In genomic region chr2:144582651-144583361, GRCh38 we compare ENCODE assay signal across 1 cellular context.
A peak's percentile ranks its signal among the peaks of the same experiment; 100 is the strongest.
TF ChIP-seq lines count a peak whose summit lies in the region.

No MANE protein-coding gene starts in this region.

TF ChIP-seq in K562, 482 proteins besides CTCF, POLR2A, EP300 and RAD21 (continued from another document and continues in another):
- TF ChIP-seq, protein P1, sequence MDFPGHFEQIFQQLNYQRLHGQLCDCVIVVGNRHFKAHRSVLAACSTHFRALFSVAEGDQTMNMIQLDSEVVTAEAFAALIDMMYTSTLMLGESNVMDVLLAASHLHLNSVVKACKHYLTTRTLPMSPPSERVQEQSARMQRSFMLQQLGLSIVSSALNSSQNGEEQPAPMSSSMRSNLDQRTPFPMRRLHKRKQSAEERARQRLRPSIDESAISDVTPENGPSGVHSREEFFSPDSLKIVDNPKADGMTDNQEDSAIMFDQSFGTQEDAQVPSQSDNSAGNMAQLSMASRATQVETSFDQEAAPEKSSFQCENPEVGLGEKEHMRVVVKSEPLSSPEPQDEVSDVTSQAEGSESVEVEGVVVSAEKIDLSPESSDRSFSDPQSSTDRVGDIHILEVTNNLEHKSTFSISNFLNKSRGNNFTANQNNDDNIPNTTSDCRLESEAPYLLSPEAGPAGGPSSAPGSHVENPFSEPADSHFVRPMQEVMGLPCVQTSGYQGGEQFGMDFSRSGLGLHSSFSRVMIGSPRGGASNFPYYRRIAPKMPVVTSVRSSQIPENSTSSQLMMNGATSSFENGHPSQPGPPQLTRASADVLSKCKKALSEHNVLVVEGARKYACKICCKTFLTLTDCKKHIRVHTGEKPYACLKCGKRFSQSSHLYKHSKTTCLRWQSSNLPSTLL (IDR thresholded peaks at IDR 0.05): peak; percentile 65; the same call in 1 of the 2 replicates
- TF ChIP-seq ETV1 (tag; conservative IDR thresholded peaks at IDR 0.05; ENCODE audit: low read depth) (peak; percentile 55; the same call in 1 of the 2 replicates), BRD9 (IDR thresholded peaks at IDR 0.05; ENCODE audit: low read depth, partially characterized antibody) (peak; percentile 68), TSHZ1 (CRISPR knock-in tag; IDR thresholded peaks at IDR 0.05) (peak; percentile 43; the same call in 1 of the 2 replicates), EZH2 (IDR thresholded peaks at IDR 0.05; ENCODE audit: borderline replicate concordance, low read depth, low read length) (no peak), TAF9B (IDR thresholded peaks at IDR 0.05; ENCODE audit: partially characterized antibody) (peak; percentile 93), SRSF7 (optimal IDR thresholded peaks at IDR 0.05; ENCODE audit: low read depth, low read length) (no peak), KDM5B (IDR thresholded peaks at IDR 0.05; ENCODE audit: insufficient replicate concordance, low read depth, low read length) (peak; percentile 69), CHD2 (IDR thresholded peaks at IDR 0.05; ENCODE audit: low read depth, low read length) (no peak), ZNF780A (CRISPR knock-in tag; IDR thresholded peaks at IDR 0.05) (no peak), USF1 (CRISPR knock-in tag; IDR thresholded peaks at IDR 0.05) (peak; percentile 93), HDGF (IDR thresholded peaks at IDR 0.05) (no peak), ZNF57 (CRISPR knock-in tag; IDR thresholded peaks at IDR 0.05) (no peak), RUNX1 (IDR thresholded peaks at IDR 0.05; ENCODE audit: low read depth) (0 out of 2 replicates have a peak, but pooled peaks have one; percentile 42), OTX1 (CRISPR knock-in tag; IDR thresholded peaks at IDR 0.05) (0 out of 2 replicates have a peak, but pooled peaks have one; percentile 51), ZNF3 (CRISPR knock-in tag; IDR thresholded peaks at IDR 0.05) (no peak), NUFIP1 (IDR thresholded peaks at IDR 0.05; ENCODE audit: partially characterized antibody) (peak; percentile 72), FOXJ3 (CRISPR knock-in tag; IDR thresholded peaks at IDR 0.05) (no peak), E2F4 (CRISPR knock-in tag; IDR thresholded peaks at IDR 0.05; ENCODE audit: low read depth) (no peak), FOXK2 (conservative IDR thresholded peaks at IDR 0.05 in 1 of 2, IDR thresholded peaks at IDR 0.05 in 1 of 2; ENCODE audit: low read depth in 2 of 2) (peak; percentile 88 to 89), CC2D1A (IDR thresholded peaks at IDR 0.05) (peak; percentile 96), ZNF445 (CRISPR knock-in tag; IDR thresholded peaks at IDR 0.05; ENCODE audit: low read depth) (no peak), MYNN (IDR thresholded peaks at IDR 0.05) (peak; percentile 73), MYNN (CRISPR knock-in tag; IDR thresholded peaks at IDR 0.05) (no peak), SMAD4 (CRISPR knock-in tag; conservative IDR thresholded peaks at IDR 0.05) (peak; percentile 91), NCOA1 (IDR thresholded peaks at IDR 0.05; ENCODE audit: low read depth) (peak; percentile 92), PRMT5 (CRISPR knock-in tag; IDR thresholded peaks at IDR 0.05) (no peak), ZFP30 (CRISPR knock-in tag; IDR thresholded peaks at IDR 0.05; ENCODE audit: borderline replicate concordance) (no peak)
- TF ChIP-seq, protein P2, sequence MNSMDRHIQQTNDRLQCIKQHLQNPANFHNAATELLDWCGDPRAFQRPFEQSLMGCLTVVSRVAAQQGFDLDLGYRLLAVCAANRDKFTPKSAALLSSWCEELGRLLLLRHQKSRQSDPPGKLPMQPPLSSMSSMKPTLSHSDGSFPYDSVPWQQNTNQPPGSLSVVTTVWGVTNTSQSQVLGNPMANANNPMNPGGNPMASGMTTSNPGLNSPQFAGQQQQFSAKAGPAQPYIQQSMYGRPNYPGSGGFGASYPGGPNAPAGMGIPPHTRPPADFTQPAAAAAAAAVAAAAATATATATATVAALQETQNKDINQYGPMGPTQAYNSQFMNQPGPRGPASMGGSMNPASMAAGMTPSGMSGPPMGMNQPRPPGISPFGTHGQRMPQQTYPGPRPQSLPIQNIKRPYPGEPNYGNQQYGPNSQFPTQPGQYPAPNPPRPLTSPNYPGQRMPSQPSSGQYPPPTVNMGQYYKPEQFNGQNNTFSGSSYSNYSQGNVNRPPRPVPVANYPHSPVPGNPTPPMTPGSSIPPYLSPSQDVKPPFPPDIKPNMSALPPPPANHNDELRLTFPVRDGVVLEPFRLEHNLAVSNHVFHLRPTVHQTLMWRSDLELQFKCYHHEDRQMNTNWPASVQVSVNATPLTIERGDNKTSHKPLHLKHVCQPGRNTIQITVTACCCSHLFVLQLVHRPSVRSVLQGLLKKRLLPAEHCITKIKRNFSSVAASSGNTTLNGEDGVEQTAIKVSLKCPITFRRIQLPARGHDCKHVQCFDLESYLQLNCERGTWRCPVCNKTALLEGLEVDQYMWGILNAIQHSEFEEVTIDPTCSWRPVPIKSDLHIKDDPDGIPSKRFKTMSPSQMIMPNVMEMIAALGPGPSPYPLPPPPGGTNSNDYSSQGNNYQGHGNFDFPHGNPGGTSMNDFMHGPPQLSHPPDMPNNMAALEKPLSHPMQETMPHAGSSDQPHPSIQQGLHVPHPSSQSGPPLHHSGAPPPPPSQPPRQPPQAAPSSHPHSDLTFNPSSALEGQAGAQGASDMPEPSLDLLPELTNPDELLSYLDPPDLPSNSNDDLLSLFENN (IDR thresholded peaks at IDR 0.05; ENCODE audit: low read depth in 2 of 2, low read length in 2 of 2): peak in 1 of 2 experiments; percentile 93; a peak in 2 of 4 replicates
- TF ChIP-seq, protein P3, sequence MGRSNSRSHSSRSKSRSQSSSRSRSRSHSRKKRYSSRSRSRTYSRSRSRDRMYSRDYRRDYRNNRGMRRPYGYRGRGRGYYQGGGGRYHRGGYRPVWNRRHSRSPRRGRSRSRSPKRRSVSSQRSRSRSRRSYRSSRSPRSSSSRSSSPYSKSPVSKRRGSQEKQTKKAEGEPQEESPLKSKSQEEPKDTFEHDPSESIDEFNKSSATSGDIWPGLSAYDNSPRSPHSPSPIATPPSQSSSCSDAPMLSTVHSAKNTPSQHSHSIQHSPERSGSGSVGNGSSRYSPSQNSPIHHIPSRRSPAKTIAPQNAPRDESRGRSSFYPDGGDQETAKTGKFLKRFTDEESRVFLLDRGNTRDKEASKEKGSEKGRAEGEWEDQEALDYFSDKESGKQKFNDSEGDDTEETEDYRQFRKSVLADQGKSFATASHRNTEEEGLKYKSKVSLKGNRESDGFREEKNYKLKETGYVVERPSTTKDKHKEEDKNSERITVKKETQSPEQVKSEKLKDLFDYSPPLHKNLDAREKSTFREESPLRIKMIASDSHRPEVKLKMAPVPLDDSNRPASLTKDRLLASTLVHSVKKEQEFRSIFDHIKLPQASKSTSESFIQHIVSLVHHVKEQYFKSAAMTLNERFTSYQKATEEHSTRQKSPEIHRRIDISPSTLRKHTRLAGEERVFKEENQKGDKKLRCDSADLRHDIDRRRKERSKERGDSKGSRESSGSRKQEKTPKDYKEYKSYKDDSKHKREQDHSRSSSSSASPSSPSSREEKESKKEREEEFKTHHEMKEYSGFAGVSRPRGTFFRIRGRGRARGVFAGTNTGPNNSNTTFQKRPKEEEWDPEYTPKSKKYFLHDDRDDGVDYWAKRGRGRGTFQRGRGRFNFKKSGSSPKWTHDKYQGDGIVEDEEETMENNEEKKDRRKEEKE (IDR thresholded peaks at IDR 0.05; ENCODE audit: borderline replicate concordance in 1 of 2, control insufficient read depth in 1 of 2, low read depth in 2 of 2, low read length in 1 of 2): peak in 1 of 2 experiments; percentile 68; a peak in 1 of 4 replicates
- TF ChIP-seq, protein P4, sequence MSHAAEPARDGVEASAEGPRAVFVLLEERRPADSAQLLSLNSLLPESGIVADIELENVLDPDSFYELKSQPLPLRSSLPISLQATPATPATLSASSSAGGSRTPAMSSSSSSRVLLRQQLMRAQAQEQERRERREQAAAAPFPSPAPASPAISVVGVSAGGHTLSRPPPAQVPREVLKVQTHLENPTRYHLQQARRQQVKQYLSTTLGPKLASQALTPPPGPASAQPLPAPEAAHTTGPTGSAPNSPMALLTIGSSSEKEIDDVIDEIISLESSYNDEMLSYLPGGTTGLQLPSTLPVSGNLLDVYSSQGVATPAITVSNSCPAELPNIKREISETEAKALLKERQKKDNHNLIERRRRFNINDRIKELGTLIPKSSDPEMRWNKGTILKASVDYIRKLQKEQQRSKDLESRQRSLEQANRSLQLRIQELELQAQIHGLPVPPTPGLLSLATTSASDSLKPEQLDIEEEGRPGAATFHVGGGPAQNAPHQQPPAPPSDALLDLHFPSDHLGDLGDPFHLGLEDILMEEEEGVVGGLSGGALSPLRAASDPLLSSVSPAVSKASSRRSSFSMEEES (CRISPR knock-in tag; IDR thresholded peaks at IDR 0.05): no peak
- TF ChIP-seq, protein P5, sequence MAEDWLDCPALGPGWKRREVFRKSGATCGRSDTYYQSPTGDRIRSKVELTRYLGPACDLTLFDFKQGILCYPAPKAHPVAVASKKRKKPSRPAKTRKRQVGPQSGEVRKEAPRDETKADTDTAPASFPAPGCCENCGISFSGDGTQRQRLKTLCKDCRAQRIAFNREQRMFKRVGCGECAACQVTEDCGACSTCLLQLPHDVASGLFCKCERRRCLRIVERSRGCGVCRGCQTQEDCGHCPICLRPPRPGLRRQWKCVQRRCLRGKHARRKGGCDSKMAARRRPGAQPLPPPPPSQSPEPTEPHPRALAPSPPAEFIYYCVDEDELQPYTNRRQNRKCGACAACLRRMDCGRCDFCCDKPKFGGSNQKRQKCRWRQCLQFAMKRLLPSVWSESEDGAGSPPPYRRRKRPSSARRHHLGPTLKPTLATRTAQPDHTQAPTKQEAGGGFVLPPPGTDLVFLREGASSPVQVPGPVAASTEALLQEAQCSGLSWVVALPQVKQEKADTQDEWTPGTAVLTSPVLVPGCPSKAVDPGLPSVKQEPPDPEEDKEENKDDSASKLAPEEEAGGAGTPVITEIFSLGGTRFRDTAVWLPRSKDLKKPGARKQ (CRISPR knock-in tag; IDR thresholded peaks at IDR 0.05): no peak
- TF ChIP-seq, protein P6, sequence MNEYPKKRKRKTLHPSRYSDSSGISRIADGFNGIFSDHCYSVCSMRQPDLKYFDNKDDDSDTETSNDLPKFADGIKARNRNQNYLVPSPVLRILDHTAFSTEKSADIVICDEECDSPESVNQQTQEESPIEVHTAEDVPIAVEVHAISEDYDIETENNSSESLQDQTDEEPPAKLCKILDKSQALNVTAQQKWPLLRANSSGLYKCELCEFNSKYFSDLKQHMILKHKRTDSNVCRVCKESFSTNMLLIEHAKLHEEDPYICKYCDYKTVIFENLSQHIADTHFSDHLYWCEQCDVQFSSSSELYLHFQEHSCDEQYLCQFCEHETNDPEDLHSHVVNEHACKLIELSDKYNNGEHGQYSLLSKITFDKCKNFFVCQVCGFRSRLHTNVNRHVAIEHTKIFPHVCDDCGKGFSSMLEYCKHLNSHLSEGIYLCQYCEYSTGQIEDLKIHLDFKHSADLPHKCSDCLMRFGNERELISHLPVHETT (CRISPR knock-in tag; conservative IDR thresholded peaks at IDR 0.05 in 1 of 2, IDR thresholded peaks at IDR 0.05 in 1 of 2): peak in 1 of 2 experiments; percentile 21; a peak in 1 of 4 replicates
